ENCODE assay signal across 4 cellular contexts in the genomic region with DNA sequence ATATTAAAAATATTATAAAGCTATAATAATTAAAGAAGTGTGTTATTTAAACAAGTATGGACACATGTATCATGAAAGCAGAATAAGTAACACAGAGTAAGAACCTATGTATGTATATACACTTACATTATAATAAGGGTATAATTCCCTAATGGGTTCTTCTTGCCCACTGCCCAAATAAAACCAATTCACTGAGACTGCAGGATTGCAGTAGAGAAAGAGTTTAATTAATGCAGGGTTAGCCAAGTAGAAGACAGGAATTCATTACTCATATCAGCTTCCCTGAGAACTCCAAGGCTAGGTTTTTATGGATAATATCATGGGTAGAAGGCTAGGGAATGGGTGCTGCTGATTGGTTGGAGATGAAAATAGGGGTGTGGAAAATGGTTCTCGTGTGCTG. TPM values are rescaled to one million over a fixed set of nuclear protein-coding genes. Genes with fewer than 3 reads are reported as not detected.
"Had no signal": no experiment of that assay in that cellular context is flagged by ENCODE, and none has a peak within 500 bp of the region (broad histone marks: within the 10 kb centered on the region; RNA-seq: fewer than 3 reads in every experiment).

No MANE protein-coding gene starts in this region.

- ATAC-seq: GM12878 had no signal

- DNase-seq: GDM1, GF-D8 had no signal

- H3K4me3 ChIP-seq: GM12878 had no signal

RNA-seq across cellular contexts. Expression of gene SAMD3, which starts 53.8 kb away (rescaled TPM):
- total RNA-seq: G401 had no signal
